Comparison of ENCODE assay signal across 16 cellular contexts in genomic region chr14:100785338-100785615, GRCh38. TPM values are rescaled to one million over a fixed set of nuclear protein-coding genes. Genes with fewer than 3 reads are reported as not detected.
DNase-seq lines count a peak whose midpoint lies in the region; ATAC-seq and TF ChIP-seq lines count a peak whose summit lies in the region.
"Had no signal": no experiment of that assay in that cellular context is flagged by ENCODE, and none has a peak within 500 bp of the region (broad histone marks: within the 10 kb centered on the region; RNA-seq: fewer than 3 reads in every experiment).

No MANE protein-coding gene starts in this region.

- no peaks in the 10 kb centered on the region for H3K9me3 ChIP-seq in left ventricle myocardium inferior (replicated peaks)
- H3K9me3 ChIP-seq: BLaER1, Caco-2, HAP-1 had no signal

- H3K27me3 Mint-ChIP-seq in WTC11 (ENCODE audit: low read depth) (no peaks in the 10 kb centered on the region; the same call in 1 of the 2 replicates), neural crest cell (ENCODE audit: low read depth) (no peaks in the 10 kb centered on the region)

- no peaks in the 10 kb centered on the region for H3K36me3 ChIP-seq in left ventricle myocardium inferior
- H3K36me3 ChIP-seq: BLaER1, HAP-1 had no signal

- POLR2A ChIA-PET in WTC11 (lab: Charles Lee): no interaction called here

- H3K9me3 Mint-ChIP-seq in WTC11 (no peaks in the 10 kb centered on the region), neural crest cell (no peaks in the 10 kb centered on the region)
- H3K9me3 Mint-ChIP-seq: CD8-positive, alpha-beta memory T cell had no signal

- no peak for ATAC-seq in Right ventricle myocardium superior (ENCODE audit: poor library complexity)
- no peak for ATAC-seq in WTC11
- no peak for ATAC-seq in sciatic nerve
- no peak for ATAC-seq in HG02852 (IDR thresholded peaks at IDR 0.05; ENCODE audit: unreplicated experiment)
- ATAC-seq in GM21367 (IDR thresholded peaks at IDR 0.05; ENCODE audit: unreplicated experiment): no peak
- no peak for ATAC-seq in HG03025 (IDR thresholded peaks at IDR 0.05; ENCODE audit: low FRiP score, unreplicated experiment)

- CTCF ChIA-PET in WTC11 (lab: Charles Lee): interaction anchor here (1.0 kb wide), 1 partner anchor 76 kb away, joined by 3 read pairs; no protein-coding TSS in a partner anchor

- H3K4me1 ChIP-seq in left ventricle myocardium inferior: no peaks in the 10 kb centered on the region
- H3K4me1 ChIP-seq: BLaER1, Caco-2, HAP-1 had no signal

- intact Hi-C loops in Right ventricle myocardium superior (cut with DNase I): no loop called here
- intact Hi-C loops in left ventricle myocardium inferior (cut with micrococcal nuclease): no loop called here
- intact Hi-C loops in sciatic nerve (cut with DNase I): no loop called here

- no peak overlapping the region for H3K4me3 ChIP-seq in left ventricle myocardium inferior
- H3K4me3 ChIP-seq: BLaER1, HAP-1 had no signal

- TF ChIP-seq CTCF in left ventricle myocardium inferior (IDR thresholded peaks at IDR 0.05; ENCODE audit: borderline replicate concordance): no peak
- TF ChIP-seq CTCF in WTC11 (IDR thresholded peaks at IDR 0.05): no peak
- no peak for TF ChIP-seq CTCF in neural crest cell (conservative IDR thresholded peaks at IDR 0.05)

- H3K4me3 Mint-ChIP-seq in WTC11 (no peak overlapping the region), neural crest cell (no peak overlapping the region)
- H3K4me3 Mint-ChIP-seq: CD8-positive, alpha-beta memory T cell had no signal

- no peak overlapping the region for H3K27ac ChIP-seq in left ventricle myocardium inferior (replicated peaks)
- H3K27ac ChIP-seq: 22Rv1, BLaER1 had no signal

- DNase-seq in Right ventricle myocardium superior (peak; percentile 26), left ventricle myocardium inferior (no peak), WTC11 (ENCODE audit: low spot score) (no peak), neural crest cell (ENCODE audit: low read depth, low spot score) (no peak), sciatic nerve (ENCODE audit: low spot score) (peak; percentile 3)
- DNase-seq: CD8-positive, alpha-beta memory T cell; DND-41; GDM1 had no signal

- peaks cover 16% of the 10 kb centered on the region for H3K4me1 Mint-ChIP-seq in WTC11
- H3K4me1 Mint-ChIP-seq in neural crest cell: peaks cover 75% of the 10 kb centered on the region
- H3K4me1 Mint-ChIP-seq: CD8-positive, alpha-beta memory T cell had no signal

- peaks cover 64% of the 10 kb centered on the region for H3K27me3 ChIP-seq in left ventricle myocardium inferior (ENCODE audit: low read depth)
- H3K27me3 ChIP-seq: BLaER1 had no signal

- H3K27ac Mint-ChIP-seq in WTC11 (0 out of 2 replicates have a peak overlapping the region, but pooled peaks have one; percentile 10), neural crest cell (ENCODE audit: unreplicated experiment) (peak overlapping the region; percentile 35)
- H3K27ac Mint-ChIP-seq: CD8-positive, alpha-beta memory T cell had no signal

- H3K36me3 Mint-ChIP-seq in WTC11 (no peaks in the 10 kb centered on the region), neural crest cell (ENCODE audit: low read depth) (no peaks in the 10 kb centered on the region)
- H3K36me3 Mint-ChIP-seq: CD8-positive, alpha-beta memory T cell had no signal

TF ChIP-seq in WTC11, 78 proteins besides CTCF, POLR2A, EP300 and RAD21:
- no peak for TF ChIP-seq E2F5 (CRISPR knock-in tag; IDR thresholded peaks at IDR 0.05)
- TF ChIP-seq JUN (CRISPR knock-in tag; IDR thresholded peaks at IDR 0.05): no peak
- TF ChIP-seq, protein P1, sequence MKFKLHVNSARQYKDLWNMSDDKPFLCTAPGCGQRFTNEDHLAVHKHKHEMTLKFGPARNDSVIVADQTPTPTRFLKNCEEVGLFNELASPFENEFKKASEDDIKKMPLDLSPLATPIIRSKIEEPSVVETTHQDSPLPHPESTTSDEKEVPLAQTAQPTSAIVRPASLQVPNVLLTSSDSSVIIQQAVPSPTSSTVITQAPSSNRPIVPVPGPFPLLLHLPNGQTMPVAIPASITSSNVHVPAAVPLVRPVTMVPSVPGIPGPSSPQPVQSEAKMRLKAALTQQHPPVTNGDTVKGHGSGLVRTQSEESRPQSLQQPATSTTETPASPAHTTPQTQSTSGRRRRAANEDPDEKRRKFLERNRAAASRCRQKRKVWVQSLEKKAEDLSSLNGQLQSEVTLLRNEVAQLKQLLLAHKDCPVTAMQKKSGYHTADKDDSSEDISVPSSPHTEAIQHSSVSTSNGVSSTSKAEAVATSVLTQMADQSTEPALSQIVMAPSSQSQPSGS (CRISPR knock-in tag; IDR thresholded peaks at IDR 0.05; ENCODE audit: borderline replicate concordance, low read depth): no peak
- TF ChIP-seq FOXK1 (CRISPR knock-in tag; IDR thresholded peaks at IDR 0.05): no peak
- no peak for TF ChIP-seq ESRRA (CRISPR knock-in tag; IDR thresholded peaks at IDR 0.05; ENCODE audit: borderline replicate concordance)
- TF ChIP-seq NFATC4 (CRISPR knock-in tag; IDR thresholded peaks at IDR 0.05): no peak
- TF ChIP-seq ZNF396 (CRISPR knock-in tag; IDR thresholded peaks at IDR 0.05; ENCODE audit: borderline replicate concordance): no peak
- TF ChIP-seq FOXP4 (CRISPR knock-in tag; IDR thresholded peaks at IDR 0.05): no peak
- no peak for TF ChIP-seq ELF4 (CRISPR knock-in tag; IDR thresholded peaks at IDR 0.05; ENCODE audit: low read depth)
- TF ChIP-seq, protein P2, sequence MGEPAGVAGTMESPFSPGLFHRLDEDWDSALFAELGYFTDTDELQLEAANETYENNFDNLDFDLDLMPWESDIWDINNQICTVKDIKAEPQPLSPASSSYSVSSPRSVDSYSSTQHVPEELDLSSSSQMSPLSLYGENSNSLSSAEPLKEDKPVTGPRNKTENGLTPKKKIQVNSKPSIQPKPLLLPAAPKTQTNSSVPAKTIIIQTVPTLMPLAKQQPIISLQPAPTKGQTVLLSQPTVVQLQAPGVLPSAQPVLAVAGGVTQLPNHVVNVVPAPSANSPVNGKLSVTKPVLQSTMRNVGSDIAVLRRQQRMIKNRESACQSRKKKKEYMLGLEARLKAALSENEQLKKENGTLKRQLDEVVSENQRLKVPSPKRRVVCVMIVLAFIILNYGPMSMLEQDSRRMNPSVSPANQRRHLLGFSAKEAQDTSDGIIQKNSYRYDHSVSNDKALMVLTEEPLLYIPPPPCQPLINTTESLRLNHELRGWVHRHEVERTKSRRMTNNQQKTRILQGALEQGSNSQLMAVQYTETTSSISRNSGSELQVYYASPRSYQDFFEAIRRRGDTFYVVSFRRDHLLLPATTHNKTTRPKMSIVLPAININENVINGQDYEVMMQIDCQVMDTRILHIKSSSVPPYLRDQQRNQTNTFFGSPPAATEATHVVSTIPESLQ (CRISPR knock-in tag; IDR thresholded peaks at IDR 0.05): no peak
- TF ChIP-seq CREB1 (CRISPR knock-in tag; IDR thresholded peaks at IDR 0.05): no peak
- TF ChIP-seq JAZF1 (CRISPR knock-in tag; IDR thresholded peaks at IDR 0.05): no peak
TF ChIP-seq in WTC11: peak in this region for 0.

RNA-seq across cellular contexts. Expression of gene MEG3, which starts 40.6 kb away (rescaled TPM):
- total RNA-seq in Right ventricle myocardium superior (24.7 TPM), left ventricle myocardium inferior (17.5 TPM), WTC11 (2021) (338 to 534 TPM (median 517 TPM) in 3 replicates), neural crest cell (0.96 and 1.0 TPM in 2 replicates), sciatic nerve (154 TPM)
- total RNA-seq: Caco-2 had no signal

RNA-seq across cellular contexts. Expression of gene DLK1, which starts 58.6 kb away (rescaled TPM):
- total RNA-seq in Right ventricle myocardium superior (22.8 TPM), left ventricle myocardium inferior (2.8 TPM), WTC11 (2021) (3.0 to 3.3 TPM (median 3.1 TPM) in 3 replicates), neural crest cell (4.4 and 5.2 TPM in 2 replicates), sciatic nerve (0.22 TPM)
- total RNA-seq: A673; Caco-2; CD8-positive, alpha-beta memory T cell had no signal

Comparison
In these comparisons a context has a peak if more than half of its experiments do, and no peak if none do; other contexts are left out.
1. DNase-seq: peak in Right ventricle myocardium superior (single experiment) and sciatic nerve (single experiment); none in left ventricle myocardium inferior (single experiment), WTC11 (single experiment) and neural crest cell (single experiment).